Comparison of ENCODE assay signal across 8 cellular contexts in genomic region chr9:121744002-121744686, GRCh38.
DNase-seq lines count a peak whose midpoint lies in the region; ATAC-seq and TF ChIP-seq lines count a peak whose summit lies in the region.

No MANE protein-coding gene starts in this region.

- peak overlapping the region; percentile 67 for H3K4me3 ChIP-seq in fibroblast of villous mesenchyme (ENCODE audit: low read depth, low read length)

- ATAC-seq in GM19023 (IDR thresholded peaks at IDR 0.05; ENCODE audit: unreplicated experiment): no peak
- no peak for ATAC-seq in HG03159 (IDR thresholded peaks at IDR 0.05; ENCODE audit: unreplicated experiment)

- TF ChIP-seq CTCF in fibroblast of villous mesenchyme (IDR thresholded peaks at IDR 0.05; ENCODE audit: insufficient read depth, low read depth, low read length): peak; percentile 58

- DNase-seq in NCI-H1417 (lab: John Stamatoyannopoulos, UW) (peak; percentile 2 to 38 (median 25)), NCI-H1417 treated with DMSO at 0.1 percent for 48 hours (lab: John Stamatoyannopoulos, UW) (no peak), HUDEP-2 (lab: John Stamatoyannopoulos, UW; ENCODE audit: unreplicated experiment in 76 of 76) (peak in 63 of 76 experiments; percentile 6 to 79 (median 48)), fibroblast of villous mesenchyme (ENCODE audit: low read depth) (peak; percentile 64), nucleus accumbens (lab: John Stamatoyannopoulos, UW) (peak in 43 of 56 donors; percentile 9 to 77 (median 43))
- peak; percentile 17 to 20 for DNase-seq in activated CD4-positive, alpha-beta T cell treated with anti-CD3 and anti-CD28 coated beads, Interleukin-2, amount 50 U/mL, for 48 hours
